Comparison of ENCODE assay signal across 24 cellular contexts in the genomic region with DNA sequence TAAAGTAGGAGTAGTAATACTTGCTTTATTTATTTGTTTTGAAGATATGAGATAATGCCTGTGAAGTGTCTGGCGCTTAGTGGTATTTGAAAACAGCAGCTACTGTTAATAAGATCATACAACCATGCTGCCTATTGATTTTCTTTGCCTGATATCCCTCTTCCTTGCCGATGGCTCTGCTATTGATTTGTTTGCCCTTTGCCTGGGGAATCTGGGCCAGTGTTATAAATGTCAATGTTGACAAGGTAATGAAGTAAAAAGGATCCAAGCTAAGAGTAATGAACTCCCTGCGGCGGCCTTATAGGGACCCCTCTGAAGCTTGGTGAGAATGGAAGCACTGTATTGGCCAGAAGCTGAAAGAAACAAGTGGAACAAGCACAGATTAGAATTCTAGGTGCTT.
"Had no signal": no experiment of that assay in that cellular context is flagged by ENCODE, and none has a peak within 500 bp of the region (broad histone marks: within the 10 kb centered on the region; RNA-seq: fewer than 3 reads in every experiment).

No MANE protein-coding gene starts in this region.

- H3K4me3 ChIP-seq: colonic mucosa, esophagus muscularis mucosa, gastroesophageal sphincter, lung, neural progenitor cell, prostate gland, skin epidermis, spleen, testis, tibial nerve, upper lobe of right lung, uterus had no signal

- H2AFZ ChIP-seq: neural progenitor cell, parathyroid adenoma had no signal

- H3K4me2 ChIP-seq: neural progenitor cell had no signal

- H3K9ac ChIP-seq: neural progenitor cell, parathyroid adenoma had no signal

- H3K27me3 Mint-ChIP-seq: dendritic cell treated with granulocyte-macrophage colony-stimulating factor and Interleukin-4, amounts not matched to agents 40 ng/mL and 50 ng/mL, for 4 days; memory B cell; naive B cell; natural killer cell treated with Interleukin-12 subunit alpha and Interleukin-12 subunit beta and Interleukin-15 and Interleukin-18, amount 100 ng/mL, for 72 hours; stimulated activated memory B cell treated with anti-CD40 and anti-IgM and Interleukin-4, amounts not matched to agents 10 μg/mL and 1 μg/mL and 100 μg/mL, for 72 hours had no signal

- H3K27ac ChIP-seq: colonic mucosa, esophagus muscularis mucosa, foreskin keratinocyte, gastroesophageal sphincter, neural progenitor cell, parathyroid adenoma, prostate gland, skin epidermis, spleen, testis, tibial nerve, upper lobe of right lung, uterus had no signal

- H3K4me1 Mint-ChIP-seq: memory B cell; naive B cell; neural progenitor cell; stimulated activated memory B cell treated with anti-CD40 and anti-IgM and Interleukin-4, amounts not matched to agents 10 μg/mL and 1 μg/mL and 100 μg/mL, for 72 hours had no signal

- H3K9me3 Mint-ChIP-seq: dendritic cell treated with granulocyte-macrophage colony-stimulating factor and Interleukin-4, amounts not matched to agents 40 ng/mL and 50 ng/mL, for 4 days; neural progenitor cell had no signal

- H3K36me3 ChIP-seq: colonic mucosa, esophagus muscularis mucosa, gastroesophageal sphincter, neural progenitor cell, prostate gland, spleen, tibial nerve, upper lobe of right lung, uterus had no signal

- H3K27me3 ChIP-seq: colonic mucosa, esophagus muscularis mucosa, foreskin keratinocyte, gastroesophageal sphincter, neural progenitor cell, spleen, testis, tibial nerve, upper lobe of right lung, uterus had no signal

- DNase-seq: colonic mucosa; effector CD8-positive, alpha-beta T cell; foreskin keratinocyte; naive B cell; right cardiac atrium; spleen; stimulated activated CD4-positive, alpha-beta T cell treated with anti-CD3 and anti-CD28 coated beads, Interleukin-4, amount 100 ng/mL, for 4 hours; stimulated activated naive CD8-positive, alpha-beta T cell treated with anti-CD3 and anti-CD28 coated beads, Interleukin-15, Interleukin-2, amounts not matched to agents 100 U/mL and 50 U/mL, for 24 hours; substantia nigra; testis; upper lobe of right lung; uterus had no signal

- H3K36me3 Mint-ChIP-seq: memory B cell; naive B cell; natural killer cell treated with Interleukin-12 subunit alpha and Interleukin-12 subunit beta and Interleukin-15 and Interleukin-18, amount 100 ng/mL, for 72 hours; neural progenitor cell; stimulated activated memory B cell treated with anti-CD40 and anti-IgM and Interleukin-4, amounts not matched to agents 10 μg/mL and 1 μg/mL and 100 μg/mL, for 72 hours had no signal

- H3K27ac Mint-ChIP-seq: dendritic cell treated with granulocyte-macrophage colony-stimulating factor and Interleukin-4, amounts not matched to agents 40 ng/mL and 50 ng/mL, for 4 days; memory B cell; natural killer cell treated with Interleukin-12 subunit alpha and Interleukin-12 subunit beta and Interleukin-15 and Interleukin-18, amount 100 ng/mL, for 72 hours; neural progenitor cell; stimulated activated memory B cell treated with anti-CD40 and anti-IgM and Interleukin-4, amounts not matched to agents 10 μg/mL and 1 μg/mL and 100 μg/mL, for 72 hours had no signal

- H3K4me3 Mint-ChIP-seq: dendritic cell treated with granulocyte-macrophage colony-stimulating factor and Interleukin-4, amounts not matched to agents 40 ng/mL and 50 ng/mL, for 4 days; memory B cell; naive B cell; natural killer cell treated with Interleukin-12 subunit alpha and Interleukin-12 subunit beta and Interleukin-15 and Interleukin-18, amount 100 ng/mL, for 72 hours; neural progenitor cell; stimulated activated memory B cell treated with anti-CD40 and anti-IgM and Interleukin-4, amounts not matched to agents 10 μg/mL and 1 μg/mL and 100 μg/mL, for 72 hours had no signal

- H3K79me2 ChIP-seq: parathyroid adenoma had no signal

- H3K9me3 ChIP-seq: colonic mucosa, esophagus muscularis mucosa, gastroesophageal sphincter, prostate gland, testis, tibial nerve, upper lobe of right lung, uterus had no signal

- H3K4me1 ChIP-seq: colonic mucosa, esophagus muscularis mucosa, foreskin keratinocyte, gastroesophageal sphincter, neural progenitor cell, parathyroid adenoma, prostate gland, spleen, testis, upper lobe of right lung, uterus had no signal
